20 cellular contexts compared by ENCODE assay signal in the genomic region with DNA sequence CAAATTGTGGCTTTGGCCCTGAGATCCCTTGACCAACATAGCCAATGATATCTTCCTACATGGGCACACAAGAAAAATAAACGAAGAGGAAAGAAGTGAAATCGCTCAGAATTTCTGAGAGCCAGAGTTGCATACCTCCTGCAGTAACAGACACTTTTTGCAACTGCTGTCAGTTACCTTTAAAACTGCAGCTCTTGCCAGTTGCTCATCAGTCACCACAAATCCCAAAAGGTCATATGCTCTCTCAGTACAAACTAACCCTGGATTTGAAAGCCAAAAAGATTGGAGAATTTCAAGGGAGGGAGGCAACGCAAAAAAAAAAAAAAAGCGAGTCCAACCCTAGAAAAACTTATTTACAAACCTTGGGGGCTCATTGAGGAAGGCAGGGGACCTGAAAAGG. TPM values are rescaled to one million over a fixed set of nuclear protein-coding genes. Genes with fewer than 3 reads are reported as not detected.
DNase-seq lines count a peak whose midpoint lies in the region; ATAC-seq, FAIRE-seq and TF ChIP-seq lines count a peak whose summit lies in the region.
"Had no signal": no experiment of that assay in that cellular context is flagged by ENCODE, and none has a peak within 500 bp of the region (broad histone marks: within the 10 kb centered on the region; RNA-seq: fewer than 3 reads in every experiment).

No MANE protein-coding gene starts in this region.

- TF ChIP-seq CTCF in H1 (IDR thresholded peaks at IDR 0.05; ENCODE audit: control extremely low read depth in 1 of 3, insufficient read depth in 1 of 3, low read depth in 1 of 3, low read length in 3 of 3) (no peak), nephron (IDR thresholded peaks at IDR 0.05; ENCODE audit: unreplicated experiment in 3 of 3) (no peak), WERI-Rb-1 (IDR thresholded peaks at IDR 0.05; ENCODE audit: low read depth, low read length) (no peak)

- peaks cover 6 to 17% (median 14%) of the 10 kb centered on the region in 4 experiments; a peak in 5 of 7 replicates for H3K4me1 ChIP-seq in H1 (replicated peaks in 1 of 4; ENCODE audit: control insufficient read depth in 3 of 4, insufficient read depth in 4 of 4, low read length in 3 of 4)

- H3K27me3 Mint-ChIP-seq in activated CD8-positive, alpha-beta memory T cell treated with anti-CD3 and anti-CD28 coated beads, Interleukin-2, amount 10 ng/mL, durations not matched to agents 7 days and 5 days, result peaks cover 3% of the 10 kb centered on the region
- peaks cover 24% of the 10 kb centered on the region for H3K27me3 Mint-ChIP-seq in nephron (ENCODE audit: low read depth)
- H3K27me3 Mint-ChIP-seq: IgD-negative memory B cell had no signal

- TF ChIP-seq RAD21 in H1 (IDR thresholded peaks at IDR 0.05 in 1 of 2, conservative IDR thresholded peaks at IDR 0.05 in 1 of 2; ENCODE audit: low read depth in 2 of 2, low read length in 2 of 2), result no peak

- no peak overlapping the region for H4K8ac ChIP-seq in H1 (ENCODE audit: extremely low read depth, insufficient read depth, low read length)

- no peaks in the 10 kb centered on the region for H3K79me1 ChIP-seq in H1 (ENCODE audit: low read depth, low read length)

- no peak overlapping the region for H3K4ac ChIP-seq in H1 (replicated peaks; ENCODE audit: insufficient read length, low read depth, low read length)

- H3K9me3 ChIP-seq in H1 (ENCODE audit: insufficient read depth in 2 of 2, low read depth in 1 of 2, low read length in 1 of 2), result peaks cover 14% of the 10 kb centered on the region in 2 experiments
- H3K9me3 ChIP-seq in WERI-Rb-1 (ENCODE audit: severe bottlenecking), result no peaks in the 10 kb centered on the region
- H3K9me3 ChIP-seq: A549 had no signal

- H3K14ac ChIP-seq in H1 (ENCODE audit: insufficient read length), result no peak overlapping the region

- H2AFZ ChIP-seq in H1 (ENCODE audit: low read length), result no peak overlapping the region

- H3K27ac ChIP-seq in H1 (ENCODE audit: low read depth, low read length) (no peak overlapping the region), WERI-Rb-1 (no peak overlapping the region)
- H3K27ac ChIP-seq: 22Rv1, HL-60 had no signal

- no peak overlapping the region for H3K4me3 ChIP-seq in H1 (ENCODE audit: extremely low read depth in 1 of 4, insufficient read depth in 2 of 4, low read depth in 3 of 4, low read length in 4 of 4)
- H3K4me3 ChIP-seq in WERI-Rb-1 (ENCODE audit: low read depth, low read length), result no peak overlapping the region
- H3K4me3 ChIP-seq: A549 had no signal

- no peaks in the 10 kb centered on the region for H3K4me1 Mint-ChIP-seq in activated CD8-positive, alpha-beta memory T cell treated with anti-CD3 and anti-CD28 coated beads, Interleukin-2, amount 10 ng/mL, durations not matched to agents 7 days and 5 days
- H3K4me1 Mint-ChIP-seq in nephron, result peaks cover 61% of the 10 kb centered on the region
- H3K4me1 Mint-ChIP-seq: CD14-positive monocyte; CD4-positive, alpha-beta memory T cell; IgD-negative memory B cell had no signal

- H3K4me3 Mint-ChIP-seq in activated CD8-positive, alpha-beta memory T cell treated with anti-CD3 and anti-CD28 coated beads, Interleukin-2, amount 10 ng/mL, durations not matched to agents 7 days and 5 days, result no peak overlapping the region
- no peak overlapping the region for H3K4me3 Mint-ChIP-seq in nephron
- H3K4me3 Mint-ChIP-seq: CD14-positive monocyte; CD4-positive, alpha-beta memory T cell; HFFc6; IgD-negative memory B cell had no signal

- no peak overlapping the region for H3K18ac ChIP-seq in H1 (ENCODE audit: extremely low read depth, low read length)

- no peak overlapping the region for H3K9ac ChIP-seq in H1 (replicated peaks in 1 of 4; ENCODE audit: extremely low read depth in 1 of 4, low read depth in 3 of 4, low read length in 3 of 4)

- H3K9me3 Mint-ChIP-seq in activated CD8-positive, alpha-beta memory T cell treated with anti-CD3 and anti-CD28 coated beads, Interleukin-2, amount 10 ng/mL, durations not matched to agents 7 days and 5 days (ENCODE audit: low read depth), result peaks cover 2% of the 10 kb centered on the region
- H3K9me3 Mint-ChIP-seq in nephron, result peaks cover 21% of the 10 kb centered on the region

- no peak overlapping the region for H2BK15ac ChIP-seq in H1 (ENCODE audit: low read length)

- H4K20me1 ChIP-seq in H1 (replicated peaks in 1 of 2; ENCODE audit: control insufficient read depth in 1 of 2, insufficient read depth in 2 of 2, low read length in 2 of 2), result no peaks in the 10 kb centered on the region

- H2BK12ac ChIP-seq in H1 (ENCODE audit: low read depth, low read length), result peak overlapping the region; percentile 76; the same call in 1 of the 2 replicates

- H3K27me3 ChIP-seq in H1 (replicated peaks in 1 of 4; ENCODE audit: control insufficient read depth in 3 of 4, extremely low read depth in 1 of 4, insufficient read depth in 3 of 4, low read length in 3 of 4) (no peaks in the 10 kb centered on the region), WERI-Rb-1 (ENCODE audit: insufficient read depth, low read depth, severe bottlenecking) (no peaks in the 10 kb centered on the region)

- no peaks in the 10 kb centered on the region for H3K79me2 ChIP-seq in H1 (ENCODE audit: control insufficient read depth in 1 of 2, insufficient read depth in 2 of 2, low read length in 2 of 2)

- FAIRE-seq in H1 (lab: Jason Lieb, UNC), result no peak
- FAIRE-seq: A549, HTR-8/SVneo had no signal

- POLR2A ChIA-PET in H1 (lab: Charles Lee; ENCODE audit: partially characterized antibody), result interaction anchor here (0.6 kb wide), 1 partner anchor 89 kb away, joined by 3 read pairs; no protein-coding TSS in a partner anchor

- ATAC-seq in activated CD8-positive, alpha-beta memory T cell treated with anti-CD3 and anti-CD28 coated beads, Interleukin-2, amount 10 ng/mL, durations not matched to agents 7 days and 5 days, result no peak
- ATAC-seq: A549, HCT116 had no signal

- H3K23ac ChIP-seq in H1 (ENCODE audit: insufficient read length), result no peak overlapping the region

- H4K91ac ChIP-seq in H1 (replicated peaks; ENCODE audit: insufficient read length, low read length), result no peak overlapping the region

- TF ChIP-seq POLR2A in H1 (IDR thresholded peaks at IDR 0.05; ENCODE audit: control extremely low read depth in 1 of 2, low read depth in 2 of 2, low read length in 2 of 2), result no peak

- no peak overlapping the region for H4K5ac ChIP-seq in H1 (ENCODE audit: insufficient read length, low read depth, low read length)

- H3K27ac Mint-ChIP-seq in activated CD8-positive, alpha-beta memory T cell treated with anti-CD3 and anti-CD28 coated beads, Interleukin-2, amount 10 ng/mL, durations not matched to agents 7 days and 5 days, result no peak overlapping the region
- peak overlapping the region; percentile 7 to 54 (median 24) for H3K27ac Mint-ChIP-seq in nephron
- H3K27ac Mint-ChIP-seq: CD14-positive monocyte; CD4-positive, alpha-beta memory T cell; HFFc6; IgD-negative memory B cell had no signal

- H3K56ac ChIP-seq in H1 (replicated peaks; ENCODE audit: insufficient read length, low read depth, low read length), result no peak overlapping the region

- no peak overlapping the region for H2BK5ac ChIP-seq in H1 (ENCODE audit: low read depth, low read length)

- DNase-seq in activated CD8-positive, alpha-beta memory T cell treated with anti-CD3 and anti-CD28 coated beads, Interleukin-2, amount 10 ng/mL, durations not matched to agents 7 days and 5 days, result peak; percentile 15
- DNase-seq in activated CD8-positive, alpha-beta memory T cell treated with anti-CD3 and anti-CD28 coated beads for 24 hours, result no peak
- DNase-seq in H1 (ENCODE audit: low read depth in 1 of 2, low spot score in 2 of 2), result no peak
- no peak for DNase-seq in GOT3 (lab: John Stamatoyannopoulos, UW)
- no peak for DNase-seq in WERI-Rb-1
- DNase-seq in DMS153 (lab: John Stamatoyannopoulos, UW), result no peak
- DNase-seq: AML-193; CD4-positive, alpha-beta memory T cell; DMS79 treated with DMSO at 0.1 percent for 48 hours; GF-D8; H7; HFFc6 had no signal

- no peak for TF ChIP-seq EP300 in H1 (IDR thresholded peaks at IDR 0.05; ENCODE audit: borderline replicate concordance in 1 of 2, low read depth in 2 of 2, low read length in 2 of 2)

- H3K4me2 ChIP-seq in H1 (ENCODE audit: insufficient read depth in 1 of 2, low read depth in 2 of 2, low read length in 2 of 2), result no peak overlapping the region
- H3K4me2 ChIP-seq: A549 had no signal

- H2BK120ac ChIP-seq in H1 (replicated peaks; ENCODE audit: low read depth, low read length), result no peak overlapping the region

- 0 out of 2 replicates have a peak, but pooled peaks cover 2% of the 10 kb centered on the region for H3K23me2 ChIP-seq in H1 (ENCODE audit: low read depth, low read length)

- CTCF ChIA-PET in activated CD8-positive, alpha-beta memory T cell treated with anti-CD3 and anti-CD28 coated beads, Interleukin-2, amount 10 ng/mL, durations not matched to agents 7 days and 5 days (lab: Charles Lee), result no interaction called here
- CTCF ChIA-PET in H1 (lab: Charles Lee; ENCODE audit: partially characterized antibody), result interaction anchor here (0.8 to 4.7 kb wide), 3 partner anchors 12 to 83 kb away, joined by 3 to 25 read pairs (median 10); no protein-coding TSS in a partner anchor

- 0 out of 2 replicates have a peak overlapping the region, but pooled peaks have one; percentile 39 for H2BK20ac ChIP-seq in H1 (ENCODE audit: low read length)

- WGBS in H1 (ENCODE audit: extremely low coverage in 1 of 2, insufficient coverage in 1 of 2, insufficient read length in 1 of 2, insufficient replicate concordance in 2 of 2, low coverage in 1 of 2, low lambda C conversion rate in 2 of 2, missing lambda C conversion rate in 1 of 2), 2 experiments, result 81% methylated on average over 4 of the region's 4 CpGs; no CpG with 5 or more reads in 1 of the 2 experiments

- H3K36me3 Mint-ChIP-seq in activated CD8-positive, alpha-beta memory T cell treated with anti-CD3 and anti-CD28 coated beads, Interleukin-2, amount 10 ng/mL, durations not matched to agents 7 days and 5 days, result no peaks in the 10 kb centered on the region
- H3K36me3 Mint-ChIP-seq in nephron (ENCODE audit: low read depth), result peaks cover 11% of the 10 kb centered on the region
- H3K36me3 Mint-ChIP-seq: CD14-positive monocyte; CD4-positive, alpha-beta memory T cell; IgD-negative memory B cell had no signal

- peaks cover 0 to 8% (median 0%) of the 10 kb centered on the region in 4 experiments; a peak in 1 of 8 replicates for H3K36me3 ChIP-seq in H1 (ENCODE audit: control insufficient read depth in 2 of 4, insufficient read depth in 4 of 4, low read length in 3 of 4)
- no peaks in the 10 kb centered on the region for H3K36me3 ChIP-seq in WERI-Rb-1

- 0 out of 2 replicates have a peak overlapping the region, but pooled peaks have one; percentile 61 for H2AK5ac ChIP-seq in H1 (ENCODE audit: low read depth, low read length)

RNA-seq across cellular contexts. Expression of gene DNAH14, which starts 47.2 kb away (rescaled TPM):
- under 1 TPM; 0.32 to 0.70 TPM for total RNA-seq in activated CD8-positive, alpha-beta memory T cell treated with anti-CD3 and anti-CD28 coated beads, Interleukin-2, amount 10 ng/mL, durations not matched to agents 7 days and 5 days
- 40.7 and 47.0 TPM in 2 replicates for total RNA-seq in H1 (2021; fragmentation: NEBNext Ultra II Directional; extraction: Animal tissue kit (Norgen Biotek cat#: 25700))
- 3.9 and 8.4 TPM in 2 replicates for polyA plus RNA-seq in H1 (2011; rRNA removed)
- 14.8 TPM for polyA plus RNA-seq in H1 (2011; cell fraction: cytosol; rRNA removed)
- 5.1 TPM for polyA plus RNA-seq in H1 (2011; cell fraction: nucleus; rRNA removed)
- polyA plus RNA-seq in H1 (2012, experiment 1 of 2), result 13.2 to 27.1 TPM (median 14.0 TPM) in 4 replicates
- 9.3 TPM for polyA plus RNA-seq in H1 (2012, experiment 2 of 2)
- 33.5 TPM for polyA plus RNA-seq in H1 (2013, experiment 1 of 2)
- polyA plus RNA-seq in H1 (2013, experiment 2 of 2), result 30.6 TPM
- 5.0 and 17.0 TPM in 2 replicates for polyA minus RNA-seq in H1 (2011; rRNA and poly(A)+ RNA removed)
- polyA minus RNA-seq in H1 (2011; cell fraction: cytosol; rRNA and poly(A)+ RNA removed), result 15.3 TPM
- polyA minus RNA-seq in H1 (2011; cell fraction: nucleus; rRNA and poly(A)+ RNA removed), result 52.9 TPM
- total RNA-seq: CD4-positive, alpha-beta memory T cell had no signal

Comparison
In these comparisons a context has a peak if more than half of its experiments do, and no peak if none do; other contexts are left out.
1. RNA of gene DNAH14, which starts 47.2 kb away (total RNA-seq): 40.7 to 47.0 TPM in H1; 0.32 to 0.70 TPM in activated CD8-positive, alpha-beta memory T cell treated with anti-CD3 and anti-CD28 coated beads, Interleukin-2, amount 10 ng/mL, durations not matched to agents 7 days and 5 days; every median in the first group is over 10 times any median in the second.